ENCODE assay signal across 13 cellular contexts in genomic region chr16:30998852-30999761, GRCh38. TPM values are rescaled to one million over a fixed set of nuclear protein-coding genes. Genes with fewer than 3 reads are reported as not detected.
DNase-seq lines count a peak whose midpoint lies in the region; ATAC-seq and TF ChIP-seq lines count a peak whose summit lies in the region.
"Had no signal": no experiment of that assay in that cellular context is flagged by ENCODE, and none has a peak within 500 bp of the region (broad histone marks: within the 10 kb centered on the region; RNA-seq: fewer than 3 reads in every experiment).

No MANE protein-coding gene starts in this region.

- 86% methylated on average over 3 of the region's 6 CpGs for WGBS in SK-N-SH (ENCODE audit: low lambda C conversion rate)
- 81% methylated on average over 6 of the region's 6 CpGs for WGBS in hepatocyte (ENCODE audit: low lambda C conversion rate, missing lambda C conversion rate)

- H3K9me3 ChIP-seq in HUES48 (ENCODE audit: control insufficient read depth, insufficient read depth, low read length) (no peaks in the 10 kb centered on the region), SK-N-SH (no peaks in the 10 kb centered on the region), hepatocyte (ENCODE audit: low read depth) (no peaks in the 10 kb centered on the region), subcutaneous abdominal adipose tissue (ENCODE audit: control insufficient read depth in 5 of 5, low read length in 5 of 5) (no peaks in the 10 kb centered on the region)

- H3K36me3 ChIP-seq in HUES48 (ENCODE audit: control insufficient read depth, insufficient read depth, low read length) (no peaks in the 10 kb centered on the region), SK-N-SH (replicated peaks in 1 of 2; ENCODE audit: control insufficient read depth in 1 of 2, insufficient read depth in 2 of 2, low read length in 1 of 2) (peaks cover 2 to 3% of the 10 kb centered on the region in 2 experiments), hepatocyte (replicated peaks; ENCODE audit: insufficient read depth, low read depth) (no peaks in the 10 kb centered on the region), subcutaneous abdominal adipose tissue (ENCODE audit: control insufficient read depth in 5 of 5, insufficient read depth in 5 of 5, low read length in 5 of 5) (no peaks in the 10 kb centered on the region)

- peaks cover 1% of the 10 kb centered on the region; the same call in 1 of the 2 replicates for H3K79me2 ChIP-seq in SK-N-SH (ENCODE audit: insufficient read depth)
- no peaks in the 10 kb centered on the region for H3K79me2 ChIP-seq in hepatocyte

- peaks cover 18% of the 10 kb centered on the region for H3K4me1 ChIP-seq in HUES48 (ENCODE audit: control insufficient read depth, insufficient read depth, low read length)
- peaks cover 17 to 18% of the 10 kb centered on the region in 2 experiments; a peak in 3 of 4 replicates for H3K4me1 ChIP-seq in SK-N-SH (ENCODE audit: control insufficient read depth in 1 of 2, insufficient read depth in 2 of 2, low read depth in 1 of 2, low read length in 1 of 2)
- peaks cover 26% of the 10 kb centered on the region for H3K4me1 ChIP-seq in hepatocyte (ENCODE audit: insufficient read depth)
- peaks cover 8 to 55% (median 36%) of the 10 kb centered on the region in 5 donors for H3K4me1 ChIP-seq in subcutaneous abdominal adipose tissue (ENCODE audit: control insufficient read depth in 5 of 5, insufficient read depth in 5 of 5, low read length in 5 of 5)

- H4K20me1 ChIP-seq in SK-N-SH (ENCODE audit: insufficient read depth) (no peaks in the 10 kb centered on the region), hepatocyte (ENCODE audit: insufficient read depth, poor library complexity, severe bottlenecking) (no peaks in the 10 kb centered on the region)

- H3F3A ChIP-seq in SK-N-SH (replicated peaks; ENCODE audit: insufficient read depth) = peaks cover 23% of the 10 kb centered on the region

- POLR2A ChIA-PET in SK-N-SH (lab: Yijun Ruan, JAX) = no interaction called here

- no peak for TF ChIP-seq RAD21 in SK-N-SH (IDR thresholded peaks at IDR 0.05; ENCODE audit: low read length)

- no peaks in the 10 kb centered on the region for H3K9me2 ChIP-seq in SK-N-SH
- H3K9me2 ChIP-seq in hepatocyte (replicated peaks; ENCODE audit: insufficient read depth) = no peaks in the 10 kb centered on the region

- H2AFZ ChIP-seq in SK-N-SH (ENCODE audit: low read depth) (peak overlapping the region; percentile 2; the same call in 1 of the 2 replicates), hepatocyte (no peak overlapping the region)

- H3K4me2 ChIP-seq in SK-N-SH (peak overlapping the region; percentile 78), hepatocyte (no peak overlapping the region)

- no peaks in the 10 kb centered on the region; the same call in 1 of the 2 replicates for H3K27me3 ChIP-seq in HUES48 (ENCODE audit: control insufficient read depth, insufficient read depth, low read length)
- no peaks in the 10 kb centered on the region for H3K27me3 ChIP-seq in SK-N-SH (ENCODE audit: insufficient read depth)
- peaks cover 4% of the 10 kb centered on the region for H3K27me3 ChIP-seq in hepatocyte
- peaks cover 0 to 3% (median 0%) of the 10 kb centered on the region in 5 donors for H3K27me3 ChIP-seq in subcutaneous abdominal adipose tissue (ENCODE audit: control insufficient read depth in 5 of 5, insufficient read depth in 4 of 5, low read length in 5 of 5)

- no peak overlapping the region for H3K4me3 ChIP-seq in HUES48 (ENCODE audit: low read depth, low read length)
- H3K4me3 ChIP-seq in SK-N-SH (ENCODE audit: low read depth in 2 of 2, low read length in 1 of 2) = no peak overlapping the region
- no peak overlapping the region for H3K4me3 ChIP-seq in hepatocyte
- H3K4me3 ChIP-seq in subcutaneous abdominal adipose tissue (ENCODE audit: low read depth in 1 of 5, low read length in 5 of 5) = no peak overlapping the region

- ATAC-seq in activated CD4-positive, CD25-positive, alpha-beta regulatory T cell treated with anti-CD3 and anti-CD28 coated beads, Interleukin-2, amount 50 U/mL, for 24 hours = no peak
- ATAC-seq: activated CD4-positive, alpha-beta T cell treated with anti-CD3 and anti-CD28 coated beads for 36 hours; naive thymus-derived CD4-positive, alpha-beta T cell; stimulated activated naive CD8-positive, alpha-beta T cell treated with anti-CD3 and anti-CD28 coated beads, Interleukin-15, amount 100 ng/mL, for 72 hours had no signal

- H3K27ac ChIP-seq in HUES48 (ENCODE audit: low read depth, low read length) = peak overlapping the region; percentile 60
- peak overlapping the region in 1 of 2 experiments; percentile 92; a peak in 3 of 4 replicates for H3K27ac ChIP-seq in SK-N-SH (ENCODE audit: low read depth in 2 of 2, low read length in 1 of 2)
- H3K27ac ChIP-seq in hepatocyte = peak overlapping the region; percentile 81
- H3K27ac ChIP-seq in subcutaneous abdominal adipose tissue (ENCODE audit: low read depth, low read length) = peak overlapping the region; percentile 88

- TF ChIP-seq CTCF in SK-N-SH (IDR thresholded peaks at IDR 0.05) = no peak
- no peak for TF ChIP-seq CTCF in hepatocyte (IDR thresholded peaks at IDR 0.05; ENCODE audit: poor library complexity)

- H3K9ac ChIP-seq in HUES48 (ENCODE audit: low read depth, low read length) (no peak overlapping the region), SK-N-SH (peak overlapping the region; percentile 65), subcutaneous abdominal adipose tissue (ENCODE audit: low read length in 5 of 5) (peak overlapping the region in 2 of 5 donors; percentile 48 to 53)

- no peak for DNase-seq in SK-N-SH
- DNase-seq in hepatocyte (ENCODE audit: low spot score) = no peak
- DNase-seq in foreskin melanocyte = no peak
- no peak for DNase-seq in SHP77 (lab: John Stamatoyannopoulos, UW)
- DNase-seq: activated CD4-positive, alpha-beta T cell treated with anti-CD3 and anti-CD28 coated beads for 36 hours; activated T-cell treated with anti-CD3 and anti-CD28 coated beads for 4 hours; CD4-positive, CD25-positive, alpha-beta regulatory T cell; effector CD8-positive, alpha-beta T cell; naive thymus-derived CD4-positive, alpha-beta T cell; stimulated activated naive CD8-positive, alpha-beta T cell treated with anti-CD3 and anti-CD28 coated beads, Interleukin-15, amount 100 ng/mL, for 72 hours had no signal

- no peak for TF ChIP-seq EP300 in SK-N-SH (IDR thresholded peaks at IDR 0.05; ENCODE audit: borderline replicate concordance in 1 of 2, low read depth in 1 of 2, low read length in 1 of 2)

- CTCF ChIA-PET in SK-N-SH (lab: Yijun Ruan, JAX) = interaction anchor here (0.9 to 2.6 kb wide), 4 partner anchors 12 to 17 kb away, joined by 3 to 15 read pairs (median 6); partner anchors contain the start of genes HSD3B7 and STX1B

TF ChIP-seq in SK-N-SH, 30 proteins besides CTCF, POLR2A, EP300 and RAD21:
- TF ChIP-seq FOXM1 (IDR thresholded peaks at IDR 0.05; ENCODE audit: low read depth) = no peak
- no peak for TF ChIP-seq GATA2 (CRISPR knock-in tag; IDR thresholded peaks at IDR 0.05)
- TF ChIP-seq FOXJ3 (CRISPR knock-in tag; IDR thresholded peaks at IDR 0.05) = no peak
- TF ChIP-seq TEAD4 (IDR thresholded peaks at IDR 0.05; ENCODE audit: borderline replicate concordance, insufficient read depth) = no peak

RNA-seq across cellular contexts. Expression of gene STX1B, which starts 11.3 kb away (rescaled TPM):
- polyA plus RNA-seq in SK-N-SH (2012; rRNA removed) = 21.2 and 23.0 TPM in 2 replicates
- polyA plus RNA-seq in SK-N-SH (2012; cell fraction: cytosol; rRNA removed) = 5.1 and 6.2 TPM in 2 replicates
- polyA plus RNA-seq in SK-N-SH (2012; cell fraction: nucleus; rRNA removed) = 212 TPM in 2 replicates
- 0.87 and 1.6 TPM in 2 replicates for total RNA-seq in hepatocyte
- 2.0 and 2.7 TPM in 2 replicates for polyA plus RNA-seq in hepatocyte
- polyA plus RNA-seq: CD4-positive, CD25-positive, alpha-beta regulatory T cell had no signal

RNA-seq across cellular contexts. Expression of gene HSD3B7, which starts 14.1 kb away (rescaled TPM):
- polyA plus RNA-seq in SK-N-SH (2012; rRNA removed) (12.2 and 12.9 TPM in 2 replicates), hepatocyte (16.7 and 20.8 TPM in 2 replicates)
- 5.6 and 9.0 TPM in 2 replicates for polyA plus RNA-seq in SK-N-SH (2012; cell fraction: cytosol; rRNA removed)
- polyA plus RNA-seq in SK-N-SH (2012; cell fraction: nucleus; rRNA removed) = 19.5 and 19.7 TPM in 2 replicates
- 17.5 and 18.1 TPM in 2 replicates for total RNA-seq in hepatocyte
- total RNA-seq: CD4-positive, CD25-positive, alpha-beta regulatory T cell had no signal

RNA-seq across cellular contexts. Expression of gene STX4, which starts 34.3 kb away (rescaled TPM):
- polyA plus RNA-seq in SK-N-SH (2012; rRNA removed) (117 TPM in 2 replicates), hepatocyte (72.4 and 90.4 TPM in 2 replicates)
- 77.9 and 88.2 TPM in 2 replicates for polyA plus RNA-seq in SK-N-SH (2012; cell fraction: cytosol; rRNA removed)
- 311 and 328 TPM in 2 replicates for polyA plus RNA-seq in SK-N-SH (2012; cell fraction: nucleus; rRNA removed)
- 23.2 and 25.9 TPM in 2 replicates for total RNA-seq in hepatocyte

RNA-seq across cellular contexts. Expression of gene SETD1A, which starts 41.6 kb away (rescaled TPM):
- polyA plus RNA-seq in SK-N-SH (2012; rRNA removed) = 2.4 and 6.8 TPM in 2 replicates
- 4.2 and 6.8 TPM in 2 replicates for polyA plus RNA-seq in SK-N-SH (2012; cell fraction: cytosol; rRNA removed)
- 18.8 and 24.8 TPM in 2 replicates for polyA plus RNA-seq in SK-N-SH (2012; cell fraction: nucleus; rRNA removed)
- total RNA-seq in hepatocyte = 1.8 and 2.7 TPM in 2 replicates
- polyA plus RNA-seq in hepatocyte = 2.2 and 2.3 TPM in 2 replicates

RNA-seq across cellular contexts. Expression of gene ORAI3, which starts 50.2 kb away (rescaled TPM):
- 29.0 and 31.8 TPM in 2 replicates for polyA plus RNA-seq in SK-N-SH (2012; rRNA removed)
- polyA plus RNA-seq in SK-N-SH (2012; cell fraction: cytosol; rRNA removed) = 23.3 and 28.4 TPM in 2 replicates
- 32.0 and 34.8 TPM in 2 replicates for polyA plus RNA-seq in SK-N-SH (2012; cell fraction: nucleus; rRNA removed)
- total RNA-seq in hepatocyte = 42.4 and 52.5 TPM in 2 replicates
- 54.0 and 56.9 TPM in 2 replicates for polyA plus RNA-seq in hepatocyte
